In genomic region chr5:5164158-5164557, GRCh38 we compare ENCODE assay signal across 1 cellular context.
TF ChIP-seq lines count a peak whose summit lies in the region.

No MANE protein-coding gene starts in this region.

TF ChIP-seq in WTC11, 78 proteins besides CTCF, POLR2A, EP300 and RAD21 (continued from another document):
- no peak for TF ChIP-seq SOX15 (CRISPR knock-in tag; IDR thresholded peaks at IDR 0.05)
- TF ChIP-seq ZSCAN18 (CRISPR knock-in tag; IDR thresholded peaks at IDR 0.05), result no peak
- no peak for TF ChIP-seq ZNF532 (CRISPR knock-in tag; IDR thresholded peaks at IDR 0.05; ENCODE audit: borderline replicate concordance)
